In the genomic region with DNA sequence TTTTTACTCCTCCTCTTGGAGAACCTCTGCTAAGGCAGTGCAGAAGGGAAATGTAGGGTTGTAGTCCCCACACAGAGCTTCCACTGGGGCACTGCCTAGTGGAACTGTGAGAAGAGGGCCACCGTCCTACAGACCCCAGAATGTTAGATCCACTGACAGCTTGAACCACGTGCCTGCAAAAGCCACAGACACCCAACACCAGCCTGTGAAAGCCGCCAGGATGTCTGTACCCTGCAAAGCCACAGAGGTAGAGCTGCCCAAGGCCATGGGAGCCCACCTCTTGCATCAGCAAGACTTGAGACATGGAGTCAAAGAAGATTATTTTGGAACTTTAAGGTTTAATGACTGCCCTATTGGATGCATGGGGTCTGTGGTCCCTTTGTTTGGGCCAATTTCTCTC, we compare ENCODE assay signal across 24 cellular contexts.
A peak's percentile ranks its signal among the peaks of the same experiment; 100 is the strongest.
DNase-seq lines count a peak whose midpoint lies in the region; ATAC-seq, FAIRE-seq and TF ChIP-seq lines count a peak whose summit lies in the region.
"Had no signal": no experiment of that assay in that cellular context is flagged by ENCODE, and none has a peak within 500 bp of the region (broad histone marks: within the 10 kb centered on the region; RNA-seq: fewer than 3 reads in every experiment).

No MANE protein-coding gene starts in this region.

- no peaks in the 10 kb centered on the region for H3K79me2 ChIP-seq in DND-41 (ENCODE audit: insufficient read depth, low read length)
- H3K79me2 ChIP-seq in astrocyte (ENCODE audit: insufficient read depth, low read length), result no peaks in the 10 kb centered on the region
- H3K79me2 ChIP-seq in mammary epithelial cell (ENCODE audit: insufficient read depth, low read length), result no peaks in the 10 kb centered on the region

- H3K27me3 ChIP-seq in DND-41 (ENCODE audit: insufficient read depth, low read length, poor library complexity), result peaks cover 3% of the 10 kb centered on the region
- no peaks in the 10 kb centered on the region for H3K27me3 ChIP-seq in astrocyte (ENCODE audit: insufficient read depth, low read length)
- H3K27me3 ChIP-seq in mammary epithelial cell (ENCODE audit: insufficient read depth, low read length), result peaks cover 1% of the 10 kb centered on the region
- no peaks in the 10 kb centered on the region for H3K27me3 ChIP-seq in upper lobe of right lung
- H3K27me3 ChIP-seq: BLaER1 had no signal

- ATAC-seq in DND-41 (ENCODE audit: insufficient read depth, low read depth) (peak; percentile 54; the same call in 2 of the 3 replicates), upper lobe of right lung (no peak)

- FAIRE-seq in astrocyte (lab: Jason Lieb, UNC), result no peak
- FAIRE-seq: A204.1, G401.6, GM12891 had no signal

- no peaks in the 10 kb centered on the region for H3K4me1 Mint-ChIP-seq in astrocyte (ENCODE audit: low read depth, unreplicated experiment)
- no peaks in the 10 kb centered on the region for H3K4me1 Mint-ChIP-seq in chondrocyte (ENCODE audit: low read depth)
- H3K4me1 Mint-ChIP-seq: CD14-positive monocyte; CD4-positive, alpha-beta memory T cell; CD4-positive, CD25-positive, alpha-beta regulatory T cell had no signal

- H2AFZ ChIP-seq in DND-41 (ENCODE audit: low read depth, low read length), result no peak overlapping the region
- no peak overlapping the region for H2AFZ ChIP-seq in astrocyte (ENCODE audit: low read depth, low read length)
- H2AFZ ChIP-seq in mammary epithelial cell (ENCODE audit: low read depth, low read length), result no peak overlapping the region

- H3K4me1 ChIP-seq in DND-41 (ENCODE audit: insufficient read depth, low read length) (no peaks in the 10 kb centered on the region), astrocyte (ENCODE audit: insufficient read depth, low read length) (no peaks in the 10 kb centered on the region), mammary epithelial cell (ENCODE audit: insufficient read depth, low read length) (no peaks in the 10 kb centered on the region), upper lobe of right lung (no peaks in the 10 kb centered on the region)
- H3K4me1 ChIP-seq: BE2C, BLaER1 had no signal

- DNase-seq in DND-41 (peak; percentile 15), astrocyte (ENCODE audit: low read depth) (no peak), chondrocyte (ENCODE audit: low spot score) (no peak), mammary epithelial cell (no peak), upper lobe of right lung (no peak)
- peak; percentile 4 for DNase-seq in Jurkat, Clone E6-1 (ENCODE audit: low read depth, low spot score)
- DNase-seq: 8988T; ACHN; BE2C; C1 segment of cervical spinal cord; CD4-positive, alpha-beta memory T cell; CD4-positive, CD25-positive, alpha-beta regulatory T cell; COR-L47; DMS 273 treated with DMSO at 0.1 percent for 48 hours; DMS153; DMS53; DMS79; GF-D8 had no signal

- H3K4me3 Mint-ChIP-seq in astrocyte (ENCODE audit: unreplicated experiment) (no peak overlapping the region), chondrocyte (ENCODE audit: unreplicated experiment) (no peak overlapping the region)
- H3K4me3 Mint-ChIP-seq: CD14-positive monocyte; CD4-positive, alpha-beta memory T cell; CD4-positive, CD25-positive, alpha-beta regulatory T cell; CD8-positive, alpha-beta memory T cell had no signal

- dilution Hi-C loops in mammary epithelial cell (cut with HindIII; ENCODE audit: low sequenced_read_pairs), result no loop called here

- H3K9me3 Mint-ChIP-seq in astrocyte (ENCODE audit: unreplicated experiment), result peaks cover 2% of the 10 kb centered on the region
- H3K9me3 Mint-ChIP-seq in chondrocyte (ENCODE audit: low read depth), result no peaks in the 10 kb centered on the region

- CTCF ChIA-PET in mammary epithelial cell (lab: Charles Lee; ENCODE audit: low non-redundant PET), result no interaction called here

- no peak overlapping the region for H3K4me3 ChIP-seq in DND-41 (ENCODE audit: low read depth in 1 of 2, low read length in 2 of 2)
- no peak overlapping the region for H3K4me3 ChIP-seq in Jurkat, Clone E6-1 (ENCODE audit: low read length)
- no peak overlapping the region for H3K4me3 ChIP-seq in astrocyte (ENCODE audit: insufficient read depth, low read depth, low read length)
- no peak overlapping the region for H3K4me3 ChIP-seq in mammary epithelial cell (replicated peaks in 1 of 3; ENCODE audit: insufficient read depth in 1 of 3, low read depth in 2 of 3, low read length in 3 of 3)
- H3K4me3 ChIP-seq in upper lobe of right lung, result no peak overlapping the region
- H3K4me3 ChIP-seq: BLaER1 had no signal

- H3K4me2 ChIP-seq in DND-41 (ENCODE audit: insufficient read depth, low read length), result no peak overlapping the region
- H3K4me2 ChIP-seq in astrocyte (ENCODE audit: low read length), result no peak overlapping the region
- H3K4me2 ChIP-seq in mammary epithelial cell (ENCODE audit: insufficient read depth, low read depth, low read length), result no peak overlapping the region
- H3K4me2 ChIP-seq: BLaER1 had no signal

- H3K9ac ChIP-seq in DND-41 (ENCODE audit: low read depth, low read length), result no peak overlapping the region
- no peak overlapping the region for H3K9ac ChIP-seq in astrocyte (ENCODE audit: low read length)
- H3K9ac ChIP-seq in mammary epithelial cell (ENCODE audit: insufficient read depth, low read length), result no peak overlapping the region
- H3K9ac ChIP-seq: BLaER1 had no signal

- in situ Hi-C loops in mammary epithelial cell (cut with MboI; ENCODE audit: low sequenced_read_pairs in 2 of 2), result no loop called here

- TF ChIP-seq CTCF in DND-41 (IDR thresholded peaks at IDR 0.05; ENCODE audit: borderline replicate concordance, extremely low read depth, low read length, poor library complexity, severe bottlenecking) (no peak), astrocyte (IDR thresholded peaks at IDR 0.05; ENCODE audit: insufficient read depth, low read depth, low read length) (no peak), chondrocyte (IDR thresholded peaks at IDR 0.05) (no peak), mammary epithelial cell (conservative IDR thresholded peaks at IDR 0.05 in 1 of 2, IDR thresholded peaks at IDR 0.05 in 1 of 2; ENCODE audit: extremely low read depth in 1 of 2, insufficient read depth in 1 of 2, low read depth in 1 of 2, low read length in 2 of 2) (no peak), upper lobe of right lung (IDR thresholded peaks at IDR 0.05) (no peak)

- H4K20me1 ChIP-seq in DND-41 (ENCODE audit: insufficient read depth, low read length), result no peaks in the 10 kb centered on the region
- no peaks in the 10 kb centered on the region for H4K20me1 ChIP-seq in astrocyte (ENCODE audit: insufficient read depth, low read length)
- no peaks in the 10 kb centered on the region for H4K20me1 ChIP-seq in mammary epithelial cell (ENCODE audit: insufficient read depth, low read length)
- H4K20me1 ChIP-seq: BLaER1 had no signal

- no peaks in the 10 kb centered on the region for H3K27me3 Mint-ChIP-seq in astrocyte (ENCODE audit: low read depth, unreplicated experiment)
- H3K27me3 Mint-ChIP-seq in chondrocyte (ENCODE audit: low read depth), result peaks cover 8% of the 10 kb centered on the region

- intact Hi-C loops in mammary epithelial cell (cut with micrococcal nuclease) (no loop called here), upper lobe of right lung (cut with DNase I) (no loop called here)

- H3K27ac ChIP-seq in DND-41 (ENCODE audit: low read length) (no peak overlapping the region), astrocyte (ENCODE audit: low read depth, low read length) (peak overlapping the region; percentile 66), mammary epithelial cell (ENCODE audit: insufficient read depth, low read depth, low read length) (no peak overlapping the region), upper lobe of right lung (no peak overlapping the region)
- H3K27ac ChIP-seq: BLaER1 had no signal

- H3K27ac Mint-ChIP-seq in astrocyte (ENCODE audit: unreplicated experiment) (no peak overlapping the region), chondrocyte (ENCODE audit: unreplicated experiment) (no peak overlapping the region)
- H3K27ac Mint-ChIP-seq: CD8-positive, alpha-beta memory T cell had no signal

- no peaks in the 10 kb centered on the region for H3K36me3 Mint-ChIP-seq in astrocyte (ENCODE audit: low read depth, unreplicated experiment)
- H3K36me3 Mint-ChIP-seq in chondrocyte (ENCODE audit: low read depth), result peaks cover 2% of the 10 kb centered on the region
- H3K36me3 Mint-ChIP-seq: CD14-positive monocyte; CD4-positive, CD25-positive, alpha-beta regulatory T cell; CD8-positive, alpha-beta memory T cell had no signal

- no peaks in the 10 kb centered on the region for H3K9me3 ChIP-seq in DND-41 (ENCODE audit: insufficient read depth, low read length, severe bottlenecking)
- H3K9me3 ChIP-seq in astrocyte (ENCODE audit: insufficient read depth, low read depth, low read length), result peaks cover 2% of the 10 kb centered on the region
- no peaks in the 10 kb centered on the region for H3K9me3 ChIP-seq in mammary epithelial cell (replicated peaks; ENCODE audit: insufficient read depth, low read length)
- no peaks in the 10 kb centered on the region for H3K9me3 ChIP-seq in upper lobe of right lung
- H3K9me3 ChIP-seq: BE2C, BLaER1 had no signal

- WGBS in mammary epithelial cell (ENCODE audit: low coverage, missing lambda C conversion rate), result 29% methylated on average over 3 of the region's 3 CpGs

- BruUV-seq in mammary epithelial cell (replicated peaks; lab: Mats Ljungman, UMichigan), result no TSS peak

- H3K36me3 ChIP-seq in DND-41 (ENCODE audit: insufficient read depth, low read length), result no peaks in the 10 kb centered on the region
- no peaks in the 10 kb centered on the region for H3K36me3 ChIP-seq in astrocyte (ENCODE audit: insufficient read depth, low read length)
- H3K36me3 ChIP-seq in mammary epithelial cell (ENCODE audit: insufficient read depth, low read length), result no peaks in the 10 kb centered on the region
- no peaks in the 10 kb centered on the region for H3K36me3 ChIP-seq in upper lobe of right lung
- H3K36me3 ChIP-seq: BE2C, BLaER1 had no signal

Comparison
In these comparisons a context has a peak if more than half of its experiments do, and no peak if none do; other contexts are left out.
1. DNase-seq: peak in DND-41 (single experiment) and Jurkat, Clone E6-1 (single experiment); none in astrocyte (single experiment), chondrocyte (single experiment), mammary epithelial cell (single experiment) and upper lobe of right lung (single experiment).